ENCODE assay signal across 22 cellular contexts in genomic region chr12:130120012-130120805, GRCh38. TPM values are rescaled to one million over a fixed set of nuclear protein-coding genes. Genes with fewer than 3 reads are reported as not detected.
DNase-seq lines count a peak whose midpoint lies in the region; ATAC-seq and TF ChIP-seq lines count a peak whose summit lies in the region.
"Had no signal": no experiment of that assay in that cellular context is flagged by ENCODE, and none has a peak within 500 bp of the region (broad histone marks: within the 10 kb centered on the region; RNA-seq: fewer than 3 reads in every experiment).

No MANE protein-coding gene starts in this region.

- no peak overlapping the region for H3K4me3 Mint-ChIP-seq in activated CD4-positive, alpha-beta T cell treated with anti-CD3 and anti-CD28 coated beads, Interleukin-2, amount 10 ng/mL, durations not matched to agents 24 days and 14 days
- H3K4me3 Mint-ChIP-seq: CD4-positive, CD25-positive, alpha-beta regulatory T cell; HFFc6 had no signal

- DNase-seq in islet precursor cell (peak; percentile 52), osteoblast (ENCODE audit: insufficient read length, low spot score, missing footprints) (peak; percentile 35), gastrocnemius medialis (no peak), GF-D8 (lab: John Stamatoyannopoulos, UW) (no peak)
- DNase-seq in activated CD4-positive, alpha-beta T cell treated with anti-CD3 and anti-CD28 coated beads, Interleukin-2, amount 10 ng/mL, durations not matched to agents 24 days and 14 days = no peak
- DNase-seq: CD4-positive, CD25-positive, alpha-beta regulatory T cell; DMS79; H7; HFFc6; KBM-7; MM.1S; NCI-H1048; NCI-H1417 treated with DMSO at 0.1 percent for 48 hours; NCI-H187; NCI-H2107; NCI-H446 treated with DMSO at 0.1 percent for 48 hours; NCI-H526 treated with DMSO at 0.1 percent for 48 hours; OCI-M1 had no signal

- H3K36me3 Mint-ChIP-seq in activated CD4-positive, alpha-beta T cell treated with anti-CD3 and anti-CD28 coated beads, Interleukin-2, amount 10 ng/mL, durations not matched to agents 24 days and 14 days (ENCODE audit: low read depth) = no peaks in the 10 kb centered on the region
- H3K36me3 Mint-ChIP-seq: CD4-positive, CD25-positive, alpha-beta regulatory T cell had no signal

- no peaks in the 10 kb centered on the region for H3K79me2 ChIP-seq in osteoblast (ENCODE audit: insufficient read depth, low read length)

- H3K9me3 Mint-ChIP-seq in activated CD4-positive, alpha-beta T cell treated with anti-CD3 and anti-CD28 coated beads, Interleukin-2, amount 10 ng/mL, durations not matched to agents 24 days and 14 days = no peaks in the 10 kb centered on the region

- H3K27ac Mint-ChIP-seq in activated CD4-positive, alpha-beta T cell treated with anti-CD3 and anti-CD28 coated beads, Interleukin-2, amount 10 ng/mL, durations not matched to agents 24 days and 14 days = no peak overlapping the region
- H3K27ac Mint-ChIP-seq: CD4-positive, CD25-positive, alpha-beta regulatory T cell; HFFc6 had no signal

- no peaks in the 10 kb centered on the region for H3K36me3 ChIP-seq in osteoblast (ENCODE audit: insufficient read depth, low read length)
- no peaks in the 10 kb centered on the region for H3K36me3 ChIP-seq in gastrocnemius medialis

- intact Hi-C loops in activated CD4-positive, alpha-beta T cell treated with anti-CD3 and anti-CD28 coated beads, Interleukin-2, amount 10 ng/mL, durations not matched to agents 24 days and 14 days (cut with micrococcal nuclease) = no loop called here
- intact Hi-C loops in gastrocnemius medialis (cut with DNase I; ENCODE audit: low total_unique reads) = loop anchor here (10.0 kb wide), 1 partner anchor 65 kb away; no protein-coding TSS in a partner anchor

- in situ Hi-C loops in gastrocnemius medialis (cut with MboI; ENCODE audit: low sequenced_read_pairs in 4 of 4) = no loop called here

- H3K4me1 ChIP-seq in osteoblast (ENCODE audit: insufficient read depth, low read length) (no peaks in the 10 kb centered on the region), gastrocnemius medialis (no peaks in the 10 kb centered on the region)

- H4K20me1 ChIP-seq in osteoblast (ENCODE audit: insufficient read depth, low read length) = no peaks in the 10 kb centered on the region

- no peak overlapping the region for H2AFZ ChIP-seq in osteoblast (ENCODE audit: low read length)

- peaks cover 2% of the 10 kb centered on the region for H3K27me3 Mint-ChIP-seq in activated CD4-positive, alpha-beta T cell treated with anti-CD3 and anti-CD28 coated beads, Interleukin-2, amount 10 ng/mL, durations not matched to agents 24 days and 14 days

- TF ChIP-seq CTCF in osteoblast (IDR thresholded peaks at IDR 0.05; ENCODE audit: extremely low read depth, low read depth, low read length) (no peak), gastrocnemius medialis (IDR thresholded peaks at IDR 0.05 in 4 of 5, conservative IDR thresholded peaks at IDR 0.05 in 1 of 5) (no peak)

- H3K27me3 ChIP-seq in osteoblast (ENCODE audit: insufficient read depth, low read length) (no peaks in the 10 kb centered on the region), gastrocnemius medialis (peaks cover 3 to 14% (median 6%) of the 10 kb centered on the region in 3 donors)

- H3K4me1 Mint-ChIP-seq in activated CD4-positive, alpha-beta T cell treated with anti-CD3 and anti-CD28 coated beads, Interleukin-2, amount 10 ng/mL, durations not matched to agents 24 days and 14 days = no peaks in the 10 kb centered on the region
- H3K4me1 Mint-ChIP-seq: CD4-positive, CD25-positive, alpha-beta regulatory T cell had no signal

- ATAC-seq in esophagus mucosa (peak; percentile 7), GM18868 (IDR thresholded peaks at IDR 0.05; ENCODE audit: unreplicated experiment) (no peak), gastrocnemius medialis (no peak)

- H3K27ac ChIP-seq in osteoblast (ENCODE audit: low read depth, low read length) (no peak overlapping the region), gastrocnemius medialis (peak overlapping the region in 2 of 4 donors; percentile 43 to 54)
- H3K27ac ChIP-seq: HL-60 had no signal

- no peak for TF ChIP-seq POLR2A in gastrocnemius medialis (IDR thresholded peaks at IDR 0.05)

- H3K4me3 ChIP-seq in osteoblast (ENCODE audit: insufficient read depth, low read length) = no peak overlapping the region
- peak overlapping the region in 1 of 4 donors; percentile 21 for H3K4me3 ChIP-seq in gastrocnemius medialis

- no peak overlapping the region for H3K4me2 ChIP-seq in osteoblast (ENCODE audit: insufficient read depth, low read length)

- H3K9me3 ChIP-seq in osteoblast (ENCODE audit: low read depth, low read length) = no peaks in the 10 kb centered on the region
- H3K9me3 ChIP-seq in gastrocnemius medialis = no peaks in the 10 kb centered on the region

RNA-seq across cellular contexts. Expression of gene FZD10, which starts 42.1 kb away (rescaled TPM):
- total RNA-seq in esophagus mucosa = 13.7 TPM
- total RNA-seq in osteoblast = not detected in 2 replicates
- not detected in 2 replicates for total RNA-seq in activated CD4-positive, alpha-beta T cell treated with anti-CD3 and anti-CD28 coated beads, Interleukin-2, amount 10 ng/mL, durations not matched to agents 24 days and 14 days
- total RNA-seq in gastrocnemius medialis = 1 to 10 TPM in 2 of 4 donors, under 1 TPM in 1, not detected in 1; 0.15 to 2.3 (median 1.1) TPM
- total RNA-seq: CD4-positive, CD25-positive, alpha-beta regulatory T cell; HFFc6; HT-29 had no signal

Comparison
In these comparisons a context has a peak if more than half of its experiments do, and no peak if none do; other contexts are left out.
1. DNase-seq: peak in islet precursor cell (single experiment) and osteoblast (single experiment); none in activated CD4-positive, alpha-beta T cell treated with anti-CD3 and anti-CD28 coated beads, Interleukin-2, amount 10 ng/mL, durations not matched to agents 24 days and 14 days (single experiment), gastrocnemius medialis (0 of 2) and GF-D8 (single experiment).